13 cellular contexts compared by ENCODE assay signal in genomic region chr6:33066917-33067521, GRCh38. TPM values are rescaled to one million over a fixed set of nuclear protein-coding genes. Genes with fewer than 3 reads are reported as not detected.
DNase-seq lines count a peak whose midpoint lies in the region; ATAC-seq, FAIRE-seq and TF ChIP-seq lines count a peak whose summit lies in the region.
"Had no signal": no experiment of that assay in that cellular context is flagged by ENCODE, and none has a peak within 500 bp of the region (broad histone marks: within the 10 kb centered on the region; RNA-seq: fewer than 3 reads in every experiment).

No MANE protein-coding gene starts in this region.

- in situ Hi-C loops in GM12878 (cut with MboI) = loop anchor here (25.0 kb wide), 1 partner anchor 1595 kb away; no protein-coding TSS in a partner anchor
- in situ Hi-C loops in brain microvascular endothelial cell (cut with HindIII; ENCODE audit: low pct_ligation_motif_present, low sequenced_read_pairs) = no loop called here

- peaks cover 79 to 85% of the 10 kb centered on the region in 2 donors for H3K36me3 Mint-ChIP-seq in naive B cell

- no peak overlapping the region for H3K4me3 ChIP-seq in GM12878
- H3K4me3 ChIP-seq in heart right ventricle = no peak overlapping the region
- no peak overlapping the region for H3K4me3 ChIP-seq in brain microvascular endothelial cell (ENCODE audit: low read depth, low read length)
- H3K4me3 ChIP-seq: A549, BLaER1, GM23248 had no signal

- no peak overlapping the region for H3K9ac ChIP-seq in GM12878 (ENCODE audit: control insufficient read depth, insufficient read depth, low read length)
- H3K9ac ChIP-seq: BLaER1, GM23248 had no signal

- H3K4me1 ChIP-seq in GM12878 (ENCODE audit: control insufficient read depth, insufficient read depth, low read length) = 0 out of 2 replicates have a peak, but pooled peaks cover 4% of the 10 kb centered on the region
- H3K4me1 ChIP-seq in heart right ventricle = peaks cover 0 to 12% (median 0%) of the 10 kb centered on the region in 9 donors
- H3K4me1 ChIP-seq: A549 had no signal

- H3K27ac ChIP-seq in GM12878 (ENCODE audit: control insufficient read depth, insufficient read depth) (no peak overlapping the region), heart right ventricle (no peak overlapping the region), brain microvascular endothelial cell (no peak overlapping the region)
- H3K27ac ChIP-seq: A549, BLaER1, GM23248 had no signal

- H3K27me3 Mint-ChIP-seq in naive B cell = no peaks in the 10 kb centered on the region

- H3K9me3 ChIP-seq in GM12878 (replicated peaks; ENCODE audit: control insufficient read depth, insufficient read depth, low read length) (peaks cover 5% of the 10 kb centered on the region), heart right ventricle (peaks cover 0 to 5% (median 0%) of the 10 kb centered on the region in 11 donors)
- H3K9me3 ChIP-seq: A549 had no signal

- TF ChIP-seq POLR2A in GM18505 (IDR thresholded peaks at IDR 0.05; ENCODE audit: borderline replicate concordance, extremely low read depth, insufficient read depth, insufficient read length) = peak; percentile 52
- 0 out of 2 replicates have a peak, but pooled peaks have one; percentile 29 for TF ChIP-seq POLR2A in GM12878 (IDR thresholded peaks at IDR 0.05; ENCODE audit: low read depth, low read length)

- CTCF ChIA-PET in GM12878 (lab: Yijun Ruan, JAX) = no interaction called here

- no peak for DNase-seq in GM12878 (ENCODE audit: low read depth, low spot score)
- DNase-seq in naive B cell = no peak
- no peak for DNase-seq in heart right ventricle
- DNase-seq in brain microvascular endothelial cell = no peak
- DNase-seq in retina = no peak
- DNase-seq: DMS53, GF-D8, GM23248, KG1 had no signal

- SMC1A ChIA-PET in GM12878 (lab: Charles Lee; ENCODE audit: uncharacterized antibody, unreplicated experiment) = interaction anchor here (1.0 to 2.8 kb wide), 2 partner anchors 8 to 10 kb away, joined by 3 to 7 read pairs; partner anchors contain the start of gene HLA-DPB1

- H4K20me1 ChIP-seq in GM12878 (ENCODE audit: control insufficient read depth, insufficient read depth) = no peaks in the 10 kb centered on the region

- H3K4me1 Mint-ChIP-seq in naive B cell = peaks cover 61 to 82% (median 68%) of the 10 kb centered on the region in 3 donors

- BruUV-seq in GM12878 (replicated peaks; lab: Mats Ljungman, UMichigan) = no TSS peak

- H3K4me3 Mint-ChIP-seq in naive B cell = peak overlapping the region in 4 of 8 donors; percentile 7 to 85 (median 38)

- TF ChIP-seq EP300 in GM12878 (IDR thresholded peaks at IDR 0.05; ENCODE audit: borderline replicate concordance in 1 of 2, control insufficient read depth in 1 of 2, low read depth in 2 of 2, low read length in 2 of 2) = no peak

- H3K27ac Mint-ChIP-seq in naive B cell = peak overlapping the region; percentile 32 to 97 (median 72)

- peaks cover 0 to 34% (median 12%) of the 10 kb centered on the region in 7 donors for H3K9me3 Mint-ChIP-seq in naive B cell

- no peak overlapping the region for H3K4me2 ChIP-seq in GM12878 (ENCODE audit: control insufficient read depth, insufficient read depth)
- H3K4me2 ChIP-seq: A549, BLaER1 had no signal

- WGBS in GM12878 (ENCODE audit: insufficient coverage, insufficient replicate concordance, low lambda C conversion rate, missing lambda C conversion rate) = 62% methylated on average over 3 of the region's 3 CpGs
- WGBS in heart right ventricle, 2 donors = 0 to 61% methylated on average over 2 to 3 of the region's 3 CpGs

- H3K36me3 ChIP-seq in GM12878 (ENCODE audit: control insufficient read depth in 2 of 2, insufficient read depth in 2 of 2, low read length in 1 of 2) (peaks cover 11 to 34% of the 10 kb centered on the region in 2 experiments), heart right ventricle (peaks cover 0 to 59% (median 11%) of the 10 kb centered on the region in 9 donors), brain microvascular endothelial cell (replicated peaks) (no peaks in the 10 kb centered on the region)

- H2AFZ ChIP-seq in GM12878 (ENCODE audit: control insufficient read depth, low read depth, low read length) = no peak overlapping the region
- H2AFZ ChIP-seq: GM23248 had no signal

- RAD21 ChIA-PET in GM12878 (lab: Charles Lee; ENCODE audit: unreplicated experiment) = no interaction called here

- no peak for TF ChIP-seq RAD21 in GM12878 (IDR thresholded peaks at IDR 0.05; ENCODE audit: insufficient read depth, low read depth, low read length)

- POLR2A ChIA-PET in GM12878 (lab: Charles Lee) = interaction anchor here (1.1 to 1.5 kb wide), 2 partner anchors 9 to 38 kb away, joined by 3 to 4 read pairs; partner anchors contain the start of gene HLA-DPB1

- ATAC-seq in GM18505 (IDR thresholded peaks at IDR 0.05; ENCODE audit: unreplicated experiment) = no peak
- ATAC-seq in GM12878 = peak; percentile 2; the same call in 2 of the 3 replicates
- ATAC-seq in naive B cell (ENCODE audit: low read depth in 2 of 2) = no peak
- ATAC-seq in heart right ventricle = no peak
- ATAC-seq: A549 had no signal

- intact Hi-C loops in GM12878 (cut with micrococcal nuclease; ENCODE audit: unreplicated experiment) (no loop called here), heart right ventricle (cut with DNase I) (no loop called here)

- H3K27me3 ChIP-seq in GM12878 (replicated peaks in 1 of 2; ENCODE audit: control insufficient read depth in 2 of 2, insufficient read depth in 2 of 2, low read length in 1 of 2) (no peaks in the 10 kb centered on the region), heart right ventricle (no peaks in the 10 kb centered on the region), brain microvascular endothelial cell (replicated peaks) (no peaks in the 10 kb centered on the region)
- H3K27me3 ChIP-seq: BLaER1 had no signal

- peaks cover 37% of the 10 kb centered on the region for H3K79me2 ChIP-seq in GM12878 (ENCODE audit: control insufficient read depth, insufficient read depth, low read length)

- FAIRE-seq in GM12878 (lab: Jason Lieb, UNC) = no peak
- FAIRE-seq: A549, H54 had no signal

- TF ChIP-seq CTCF in GM12878 (IDR thresholded peaks at IDR 0.05 in 2 of 3, conservative IDR thresholded peaks at IDR 0.05 in 1 of 3; ENCODE audit: control insufficient read depth in 2 of 3, extremely low read depth in 1 of 3, insufficient read depth in 1 of 3, low read depth in 3 of 3, low read length in 3 of 3) (no peak), heart right ventricle (IDR thresholded peaks at IDR 0.05) (no peak), brain microvascular endothelial cell (IDR thresholded peaks at IDR 0.05; ENCODE audit: low read depth, low read length, missing control alignments) (no peak)

RNA-seq across cellular contexts. Expression of gene HLA-DPA1, which starts 6.4 kb away (rescaled TPM):
- 426 and 443 TPM in 2 replicates for total RNA-seq in GM12878 (2013; cell fraction: nucleolus; rRNA removed)
- total RNA-seq in GM12878 (2014; rRNA removed) (1,084 and 1,097 TPM in 2 replicates), GM12878 (2014; rRNA removed; fragmentation: Illumina TruSeq; extraction: Trizol) (990 and 1,018 TPM in 2 replicates), GM12878 (2021) (707 and 749 TPM in 2 replicates), heart right ventricle (100 to 1,000 TPM in 1 of 10 donors, 10 to 100 TPM in 9; 17.8 to 328 (median 53.6) TPM)
- polyA plus RNA-seq in GM12878 (2011; ENCODE audit: low read depth) = 802 TPM
- polyA plus RNA-seq in GM12878 (2011; rRNA removed) (1,074 and 1,640 TPM in 2 replicates), GM12878 (2014; fragmentation: Illumina TruSeq; extraction: Trizol) (1,388 and 1,535 TPM in 2 replicates), GM12878 (2014; fragmentation: Nextera tagmentation; extraction: Ambion mirVana) (100 to 1,000 TPM; 508 to 665 TPM), GM12878 (2014; rRNA removed) (952 and 1,003 TPM in 2 replicates), GM12878 (2016; fragmentation: Nextera tagmentation; extraction: Ambion mirVana) (100 to 1,000 TPM; 640 to 684 TPM), naive B cell (ENCODE audit: low read depth in 6 of 6) (1,000 to 10,000 TPM; 2,534 to 3,526 (median 2,823) TPM), heart right ventricle (10 to 100 TPM; 18.2 to 24.3 TPM)
- 1,290 and 1,476 TPM in 2 replicates for polyA plus RNA-seq in GM12878 (2011; cell fraction: cytosol; rRNA removed)
- 450 and 715 TPM in 2 replicates for polyA plus RNA-seq in GM12878 (2011; cell fraction: nucleus; rRNA removed)
- polyA plus RNA-seq in GM12878 (2012) = 953 and 1,333 TPM in 2 replicates
- 630 and 837 TPM in 2 replicates for polyA minus RNA-seq in GM12878 (2011; rRNA and poly(A)+ RNA removed)
- 250 and 316 TPM in 2 replicates for polyA minus RNA-seq in GM12878 (2011; cell fraction: cytosol; rRNA and poly(A)+ RNA removed)
- polyA minus RNA-seq in GM12878 (2011; cell fraction: nucleus; rRNA and poly(A)+ RNA removed) = 116 and 131 TPM in 2 replicates

RNA-seq across cellular contexts. Expression of gene HLA-DPB1, which starts 8.8 kb away (rescaled TPM):
- 134 and 137 TPM in 2 replicates for total RNA-seq in GM12878 (2013; cell fraction: nucleolus; rRNA removed)
- total RNA-seq in GM12878 (2014; rRNA removed) (395 and 404 TPM in 2 replicates), GM12878 (2014; rRNA removed; fragmentation: Illumina TruSeq; extraction: Trizol) (285 and 287 TPM in 2 replicates), GM12878 (2021) (481 and 486 TPM in 2 replicates), heart right ventricle (100 to 1,000 TPM in 1 of 10 donors, 10 to 100 TPM in 9; 19.2 to 264 (median 34.8) TPM)
- 254 TPM for polyA plus RNA-seq in GM12878 (2011; ENCODE audit: low read depth)
- polyA plus RNA-seq in GM12878 (2011; rRNA removed) (292 and 430 TPM in 2 replicates), GM12878 (2014; fragmentation: Illumina TruSeq; extraction: Trizol) (226 and 305 TPM in 2 replicates), GM12878 (2014; fragmentation: Nextera tagmentation; extraction: Ambion mirVana) (100 to 1,000 TPM; 101 to 177 TPM), GM12878 (2014; rRNA removed) (675 and 740 TPM in 2 replicates), GM12878 (2016; fragmentation: Nextera tagmentation; extraction: Ambion mirVana) (100 to 1,000 TPM; 346 to 359 TPM), naive B cell (ENCODE audit: low read depth in 6 of 6) (1,000 to 10,000 TPM; 1,951 to 3,267 (median 2,600) TPM), heart right ventricle (10 to 100 TPM; 18.7 to 48.2 TPM)
- 502 and 678 TPM in 2 replicates for polyA plus RNA-seq in GM12878 (2011; cell fraction: cytosol; rRNA removed)
- polyA plus RNA-seq in GM12878 (2011; cell fraction: nucleus; rRNA removed) = 323 and 407 TPM in 2 replicates
- 456 and 490 TPM in 2 replicates for polyA plus RNA-seq in GM12878 (2012)
- 225 and 371 TPM in 2 replicates for polyA minus RNA-seq in GM12878 (2011; rRNA and poly(A)+ RNA removed)
- 92.2 and 105 TPM in 2 replicates for polyA minus RNA-seq in GM12878 (2011; cell fraction: cytosol; rRNA and poly(A)+ RNA removed)
- 45.3 and 62.7 TPM in 2 replicates for polyA minus RNA-seq in GM12878 (2011; cell fraction: nucleus; rRNA and poly(A)+ RNA removed)
- polyA plus RNA-seq: A549 had no signal

RNA-seq across cellular contexts. Expression of gene HLA-DOA, which starts 57.6 kb away (rescaled TPM):
- 47.7 and 47.9 TPM in 2 replicates for total RNA-seq in GM12878 (2013; cell fraction: nucleolus; rRNA removed)
- 99.2 and 108 TPM in 2 replicates for total RNA-seq in GM12878 (2014; rRNA removed)
- 64.6 and 69.1 TPM in 2 replicates for total RNA-seq in GM12878 (2014; rRNA removed; fragmentation: Illumina TruSeq; extraction: Trizol)
- total RNA-seq in GM12878 (2021) = 73.3 and 73.5 TPM in 2 replicates
- 45.0 TPM for polyA plus RNA-seq in GM12878 (2011; ENCODE audit: low read depth)
- polyA plus RNA-seq in GM12878 (2011; rRNA removed) = 31.3 and 46.7 TPM in 2 replicates
- polyA plus RNA-seq in GM12878 (2011; cell fraction: cytosol; rRNA removed) = 77.6 and 86.9 TPM in 2 replicates
- 77.0 and 89.9 TPM in 2 replicates for polyA plus RNA-seq in GM12878 (2011; cell fraction: nucleus; rRNA removed)
- 78.7 and 83.9 TPM in 2 replicates for polyA plus RNA-seq in GM12878 (2012)
- 69.9 and 79.3 TPM in 2 replicates for polyA plus RNA-seq in GM12878 (2014; fragmentation: Illumina TruSeq; extraction: Trizol)
- polyA plus RNA-seq in GM12878 (2014; fragmentation: Nextera tagmentation; extraction: Ambion mirVana) = 10 to 100 TPM in 1 of 2 experiments, 1 to 10 TPM in 1; 8.8 to 21.1 TPM
- 99.8 and 104 TPM in 2 replicates for polyA plus RNA-seq in GM12878 (2014; rRNA removed)
- polyA plus RNA-seq in GM12878 (2016; fragmentation: Nextera tagmentation; extraction: Ambion mirVana) = 10 to 100 TPM; 44.9 to 47.6 TPM
- polyA minus RNA-seq in GM12878 (2011; rRNA and poly(A)+ RNA removed) = 45.5 and 61.2 TPM in 2 replicates
- polyA minus RNA-seq in GM12878 (2011; cell fraction: cytosol; rRNA and poly(A)+ RNA removed) = 40.4 and 47.3 TPM in 2 replicates
- 35.9 and 56.4 TPM in 2 replicates for polyA minus RNA-seq in GM12878 (2011; cell fraction: nucleus; rRNA and poly(A)+ RNA removed)
- polyA plus RNA-seq in naive B cell (ENCODE audit: low read depth in 6 of 6) = 100 to 1,000 TPM; 219 to 598 (median 388) TPM
- total RNA-seq in heart right ventricle = 10 to 100 TPM in 1 of 10 donors, 1 to 10 TPM in 8, under 1 TPM in 1; 0.75 to 22.8 (median 2.0) TPM
- polyA plus RNA-seq in heart right ventricle = 1 to 10 TPM in 1 of 2 donors, under 1 TPM in 1; 0.65 to 2.1 TPM
- total RNA-seq: GM23248 had no signal

Comparison
In these comparisons a context has a peak if more than half of its experiments do, and no peak if none do; other contexts are left out.
1. RNA of gene HLA-DPA1, which starts 6.4 kb away (polyA plus RNA-seq): 2,534 to 3,526 TPM in naive B cell and 450 to 1,640 TPM in GM12878; 18.2 to 24.3 TPM in heart right ventricle; every median in the first group is over 10 times any median in the second.